Comparison of ENCODE assay signal across 15 cellular contexts in genomic region chr2:10954416-10954815, GRCh38. TPM values are rescaled to one million over a fixed set of nuclear protein-coding genes. Genes with fewer than 3 reads are reported as not detected.
DNase-seq lines count a peak whose midpoint lies in the region; ATAC-seq and TF ChIP-seq lines count a peak whose summit lies in the region.
"Had no signal": no experiment of that assay in that cellular context is flagged by ENCODE, and none has a peak within 500 bp of the region (broad histone marks: within the 10 kb centered on the region; RNA-seq: fewer than 3 reads in every experiment).

No MANE protein-coding gene starts in this region.

- no peak overlapping the region for H3K23ac ChIP-seq in IMR-90 (ENCODE audit: low read depth, low read length)

- dilution Hi-C loops in IMR-90 (cut with HindIII; ENCODE audit: low sequenced_read_pairs, unreplicated experiment) = no loop called here

- no peak overlapping the region for H4K5ac ChIP-seq in IMR-90 (ENCODE audit: low read depth, low read length)

- H2AK9ac ChIP-seq in IMR-90 (replicated peaks; ENCODE audit: low read depth, low read length, poor library complexity) = peak overlapping the region; percentile 81

- in situ Hi-C loops in IMR-90 (cut with MboI; ENCODE audit: low sequenced_read_pairs) = no loop called here

- H3K9ac ChIP-seq in IMR-90 (ENCODE audit: low read depth, low read length) = no peak overlapping the region
- H3K9ac ChIP-seq: BLaER1 had no signal

- H3K9me1 ChIP-seq in IMR-90 (ENCODE audit: insufficient read depth, low read length) = peaks cover 19% of the 10 kb centered on the region

- BruUV-seq in IMR-90 (replicated peaks; lab: Mats Ljungman, UMichigan) = no TSS peak

- peaks cover 12% of the 10 kb centered on the region for H3K4me1 ChIP-seq in IMR-90 (ENCODE audit: control insufficient read depth, insufficient read depth, low read length)
- H3K4me1 ChIP-seq: Caco-2, HAP-1 had no signal

- TF ChIP-seq POLR2A in IMR-90 (IDR thresholded peaks at IDR 0.05; ENCODE audit: low read depth, low read length) = no peak

- H3K9me3 Mint-ChIP-seq in activated CD8-positive, alpha-beta memory T cell treated with anti-CD3 and anti-CD28 coated beads, Interleukin-2, amount 10 ng/mL, durations not matched to agents 7 days and 5 days (ENCODE audit: low read depth) = peaks cover 4% of the 10 kb centered on the region
- H3K9me3 Mint-ChIP-seq in chondrocyte (ENCODE audit: low read depth) = no peaks in the 10 kb centered on the region

- H3K4ac ChIP-seq in IMR-90 (ENCODE audit: low read depth, low read length) = peak overlapping the region; percentile 65; the same call in 1 of the 2 replicates

- H3K27ac Mint-ChIP-seq in activated CD8-positive, alpha-beta memory T cell treated with anti-CD3 and anti-CD28 coated beads, Interleukin-2, amount 10 ng/mL, durations not matched to agents 7 days and 5 days = peak overlapping the region; percentile 64
- H3K27ac Mint-ChIP-seq in chondrocyte (ENCODE audit: unreplicated experiment) = no peak overlapping the region

- CTCF ChIA-PET in activated CD8-positive, alpha-beta memory T cell treated with anti-CD3 and anti-CD28 coated beads, Interleukin-2, amount 10 ng/mL, durations not matched to agents 7 days and 5 days (lab: Charles Lee) = interaction anchor here (1.4 kb wide), 1 partner anchor 122 kb away, joined by 4 read pairs; no protein-coding TSS in a partner anchor
- CTCF ChIA-PET in IMR-90 (lab: Yijun Ruan, JAX) = no interaction called here

- intact Hi-C loops in IMR-90 (cut with micrococcal nuclease) = no loop called here
- intact Hi-C loops in sciatic nerve (cut with DNase I) = no loop called here

- peaks cover 40% of the 10 kb centered on the region for H3K27me3 Mint-ChIP-seq in activated CD8-positive, alpha-beta memory T cell treated with anti-CD3 and anti-CD28 coated beads, Interleukin-2, amount 10 ng/mL, durations not matched to agents 7 days and 5 days
- peaks cover 5% of the 10 kb centered on the region for H3K27me3 Mint-ChIP-seq in chondrocyte (ENCODE audit: low read depth)

- H3K79me1 ChIP-seq in IMR-90 (ENCODE audit: low read depth in 1 of 2, low read length in 2 of 2) = no peaks in the 10 kb centered on the region

- 0 out of 2 replicates have a peak overlapping the region, but pooled peaks have one; percentile 9 for H3K14ac ChIP-seq in IMR-90 (replicated peaks; ENCODE audit: low read depth, low read length)

- POLR2A ChIA-PET in IMR-90 (lab: Charles Lee; ENCODE audit: unreplicated experiment) = no interaction called here

- peaks cover 4% of the 10 kb centered on the region for H3K4me1 Mint-ChIP-seq in activated CD8-positive, alpha-beta memory T cell treated with anti-CD3 and anti-CD28 coated beads, Interleukin-2, amount 10 ng/mL, durations not matched to agents 7 days and 5 days
- H3K4me1 Mint-ChIP-seq in chondrocyte (ENCODE audit: low read depth) = no peaks in the 10 kb centered on the region

- no peak overlapping the region for H3K56ac ChIP-seq in IMR-90 (ENCODE audit: extremely low read depth, insufficient read depth, low read length)

- no peak overlapping the region for H2BK5ac ChIP-seq in IMR-90 (ENCODE audit: low read depth, low read length, poor library complexity, severe bottlenecking)

- peak overlapping the region; percentile 25; the same call in 1 of the 2 replicates for H2BK20ac ChIP-seq in IMR-90 (ENCODE audit: low read depth, low read length)

- no peak overlapping the region for H3K4me3 ChIP-seq in IMR-90 (ENCODE audit: insufficient read depth, low read depth, low read length)
- H3K4me3 ChIP-seq: BLaER1, HAP-1 had no signal

- no peak for DNase-seq in activated CD8-positive, alpha-beta memory T cell treated with anti-CD3 and anti-CD28 coated beads, Interleukin-2, amount 10 ng/mL, durations not matched to agents 7 days and 5 days
- DNase-seq in activated CD8-positive, alpha-beta memory T cell treated with anti-CD3 and anti-CD28 coated beads, Interleukin-2, amount 50 U/mL, for 48 hours = no peak
- DNase-seq in IMR-90 (no peak), chondrocyte (ENCODE audit: low spot score) (peak; percentile 39), sciatic nerve (ENCODE audit: low spot score) (peak; percentile 23), epidermal melanocyte (ENCODE audit: insufficient read length, low spot score) (no peak)
- no peak for DNase-seq in stimulated activated CD4-positive, alpha-beta T cell treated with anti-CD3 and anti-CD28 coated beads, Interleukin-2, amount 100 ng/mL, for 24 hours
- DNase-seq: 8988T, AML-193, Caco-2, GDM1, GOT3 had no signal

- H2BK120ac ChIP-seq in IMR-90 (ENCODE audit: low read depth, low read length) = peak overlapping the region; percentile 56; the same call in 1 of the 2 replicates

- no peaks in the 10 kb centered on the region for H3K36me3 ChIP-seq in IMR-90 (ENCODE audit: control insufficient read depth, insufficient read depth, low read length)
- H3K36me3 ChIP-seq: BLaER1, HAP-1 had no signal

- no peak overlapping the region for H4K91ac ChIP-seq in IMR-90 (ENCODE audit: insufficient read depth, low read depth, low read length)

- no peak for TF ChIP-seq RAD21 in IMR-90 (IDR thresholded peaks at IDR 0.05; ENCODE audit: low read length)

- H2AK5ac ChIP-seq in IMR-90 (ENCODE audit: low read depth, low read length) = no peak overlapping the region; the same call in 1 of the 2 replicates

- no peaks in the 10 kb centered on the region for H3K9me3 ChIP-seq in IMR-90 (ENCODE audit: control insufficient read depth, insufficient read depth, low read length)

- no peak overlapping the region for H2BK15ac ChIP-seq in IMR-90 (ENCODE audit: low read depth, low read length)

- no peak for ATAC-seq in activated CD8-positive, alpha-beta memory T cell treated with anti-CD3 and anti-CD28 coated beads, Interleukin-2, amount 10 ng/mL, durations not matched to agents 7 days and 5 days
- ATAC-seq in IMR-90 (ENCODE audit: low read depth) (no peak), sciatic nerve (no peak)

- H4K20me1 ChIP-seq in IMR-90 (ENCODE audit: insufficient read depth, low read length) = no peaks in the 10 kb centered on the region
- H4K20me1 ChIP-seq: BLaER1 had no signal

- no peak overlapping the region for H3K27ac ChIP-seq in IMR-90 (ENCODE audit: insufficient read depth, low read length)
- H3K27ac ChIP-seq: BLaER1 had no signal

- no peak overlapping the region for H3K4me2 ChIP-seq in IMR-90 (ENCODE audit: low read depth, low read length)
- H3K4me2 ChIP-seq: BLaER1 had no signal

- no peak for TF ChIP-seq CTCF in IMR-90 (conservative IDR thresholded peaks at IDR 0.05; ENCODE audit: low read depth, low read length)
- TF ChIP-seq CTCF in chondrocyte (IDR thresholded peaks at IDR 0.05) = no peak

- H4K8ac ChIP-seq in IMR-90 (ENCODE audit: low read depth in 2 of 2, low read length in 2 of 2) = no peak overlapping the region

- no peak overlapping the region for H3K18ac ChIP-seq in IMR-90 (ENCODE audit: low read depth, low read length)

- H2AFZ ChIP-seq in IMR-90 (replicated peaks; ENCODE audit: low read length, poor library complexity) = no peak overlapping the region

- H3K36me3 Mint-ChIP-seq in activated CD8-positive, alpha-beta memory T cell treated with anti-CD3 and anti-CD28 coated beads, Interleukin-2, amount 10 ng/mL, durations not matched to agents 7 days and 5 days = peaks cover 6% of the 10 kb centered on the region
- no peaks in the 10 kb centered on the region for H3K36me3 Mint-ChIP-seq in chondrocyte (ENCODE audit: low read depth)

- no peaks in the 10 kb centered on the region for H3K27me3 ChIP-seq in IMR-90 (ENCODE audit: control insufficient read depth, insufficient read depth, low read length)
- H3K27me3 ChIP-seq: BLaER1 had no signal

- WGBS in IMR-90 (ENCODE audit: extremely low coverage in 2 of 2, insufficient read length in 1 of 2), 2 experiments = 100% methylated on average over 1 of the region's 2 CpGs; no CpG with 5 or more reads in 1 of the 2 experiments

- no peak overlapping the region for H3K4me3 Mint-ChIP-seq in activated CD8-positive, alpha-beta memory T cell treated with anti-CD3 and anti-CD28 coated beads, Interleukin-2, amount 10 ng/mL, durations not matched to agents 7 days and 5 days
- no peak overlapping the region for H3K4me3 Mint-ChIP-seq in chondrocyte (ENCODE audit: unreplicated experiment)
- H3K4me3 Mint-ChIP-seq: CD8-positive, alpha-beta memory T cell had no signal

TF ChIP-seq in IMR-90, 13 proteins besides CTCF, POLR2A, EP300 and RAD21:
- TF ChIP-seq CEBPB (IDR thresholded peaks at IDR 0.05; ENCODE audit: low read depth, low read length) (no peak), RCOR1 (IDR thresholded peaks at IDR 0.05; ENCODE audit: insufficient replicate concordance, low read length) (no peak), MAZ (IDR thresholded peaks at IDR 0.05; ENCODE audit: borderline replicate concordance, low read depth, low read length) (no peak), ELK1 (IDR thresholded peaks at IDR 0.05; ENCODE audit: borderline replicate concordance, low read depth, low read length) (no peak), SMC3 (IDR thresholded peaks at IDR 0.05; ENCODE audit: low read depth, low read length) (no peak), RFX5 (IDR thresholded peaks at IDR 0.05; ENCODE audit: low read depth, low read length) (no peak), MAFK (IDR thresholded peaks at IDR 0.05; ENCODE audit: low read depth, low read length) (no peak), NFE2L2 (IDR thresholded peaks at IDR 0.05; ENCODE audit: low read depth, low read length) (no peak)

RNA-seq across cellular contexts. Expression of gene KCNF1, which starts 42.7 kb away (rescaled TPM):
- total RNA-seq in activated CD8-positive, alpha-beta memory T cell treated with anti-CD3 and anti-CD28 coated beads, Interleukin-2, amount 10 ng/mL, durations not matched to agents 7 days and 5 days = not detected
- total RNA-seq in IMR-90 (2012; rRNA removed) (0.54 and 0.56 TPM in 2 replicates), chondrocyte (not detected in 3 replicates), sciatic nerve (0.94 TPM)
- polyA plus RNA-seq in IMR-90 (2012; rRNA removed) = 1.4 TPM in 2 replicates
- polyA plus RNA-seq in IMR-90 (2012; cell fraction: cytosol; rRNA removed) = 0.61 and 2.1 TPM in 2 replicates
- 0.88 and 2.2 TPM in 2 replicates for polyA plus RNA-seq in IMR-90 (2012; cell fraction: nucleus; rRNA removed; ENCODE audit: low replicate concordance)
- total RNA-seq: CD8-positive, alpha-beta memory T cell had no signal
- polyA plus RNA-seq: CD8-positive, alpha-beta memory T cell had no signal

Comparison
In these comparisons a context has a peak if more than half of its experiments do, and no peak if none do; other contexts are left out.
1. DNase-seq: peak in chondrocyte (single experiment) and sciatic nerve (single experiment); none in activated CD8-positive, alpha-beta memory T cell treated with anti-CD3 and anti-CD28 coated beads, Interleukin-2, amount 10 ng/mL, durations not matched to agents 7 days and 5 days (single experiment), activated CD8-positive, alpha-beta memory T cell treated with anti-CD3 and anti-CD28 coated beads, Interleukin-2, amount 50 U/mL, for 48 hours (single experiment), IMR-90 (single experiment), epidermal melanocyte (single experiment) and stimulated activated CD4-positive, alpha-beta T cell treated with anti-CD3 and anti-CD28 coated beads, Interleukin-2, amount 100 ng/mL, for 24 hours (0 of 2).